Comparison of ENCODE assay signal across 30 cellular contexts in the genomic region with DNA sequence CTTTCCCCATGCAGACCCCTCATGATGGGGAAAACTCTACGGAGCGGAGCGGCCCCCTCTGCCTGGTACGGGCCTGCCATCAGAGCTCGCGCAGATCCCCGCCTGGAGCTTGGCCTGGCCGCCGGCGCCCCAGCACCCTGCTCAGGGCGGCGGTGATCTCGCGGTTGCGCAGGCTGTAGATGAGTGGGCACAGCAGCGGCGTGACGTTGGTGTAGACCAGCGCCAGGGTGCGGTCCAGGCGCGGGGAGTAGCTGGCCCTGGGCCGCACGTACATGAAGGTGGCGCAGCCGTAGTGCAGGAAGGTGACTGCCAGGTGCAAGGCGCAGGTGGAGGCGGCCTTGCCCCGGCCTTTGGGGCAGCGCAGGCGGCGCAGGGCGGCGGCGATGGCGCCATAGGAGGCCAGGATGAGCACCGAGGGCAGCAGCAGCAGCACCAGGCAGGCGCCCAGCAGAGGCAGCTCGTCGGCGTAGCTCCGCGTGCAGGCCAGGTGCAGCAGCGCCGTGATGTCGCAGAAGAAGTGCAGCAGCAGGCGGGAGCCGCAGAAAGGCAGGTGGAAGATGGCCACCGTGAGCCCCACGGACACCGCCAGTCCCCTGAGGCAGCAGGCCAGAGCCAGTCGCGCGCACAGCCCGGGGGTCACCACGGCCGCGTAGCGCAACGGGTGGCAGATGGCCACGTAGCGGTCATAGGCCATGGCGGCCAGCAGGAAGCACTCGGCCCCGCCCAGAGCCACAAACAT. TPM values are rescaled to one million over a fixed set of nuclear protein-coding genes. Genes with fewer than 3 reads are reported as not detected.
DNase-seq lines count a peak whose midpoint lies in the region; ATAC-seq, FAIRE-seq and TF ChIP-seq lines count a peak whose summit lies in the region.
"Had no signal": no experiment of that assay in that cellular context is flagged by ENCODE, and none has a peak within 500 bp of the region (broad histone marks: within the 10 kb centered on the region; RNA-seq: fewer than 3 reads in every experiment).

No MANE protein-coding gene starts in this region.

- H3K4me3 ChIP-seq in kidney (ENCODE audit: low read length in 2 of 2) = no peak overlapping the region
- H3K4me3 ChIP-seq in sigmoid colon = peak overlapping the region in 3 of 4 donors; percentile 2 to 11 (median 7)
- H3K4me3 ChIP-seq: A549, GM23248 had no signal

- ATAC-seq in HG03442 (IDR thresholded peaks at IDR 0.05; ENCODE audit: unreplicated experiment) (no peak), GM18870 (IDR thresholded peaks at IDR 0.05; ENCODE audit: unreplicated experiment) (no peak)
- ATAC-seq: A549, T-cell had no signal

- peaks cover 0 to 34% (median 0%) of the 10 kb centered on the region in 3 donors for H3K27me3 ChIP-seq in sigmoid colon

- H3K4me1 ChIP-seq in kidney (ENCODE audit: control insufficient read depth in 1 of 2, insufficient read depth in 1 of 2, low read depth in 1 of 2, low read length in 2 of 2) (no peaks in the 10 kb centered on the region), sigmoid colon (peaks cover 0 to 6% (median 2%) of the 10 kb centered on the region in 4 donors)

- no peak overlapping the region for H3K27ac ChIP-seq in kidney (ENCODE audit: low read depth in 2 of 2, low read length in 2 of 2)
- H3K27ac ChIP-seq in sigmoid colon = no peak overlapping the region
- H3K27ac ChIP-seq: A549, esophagus muscularis mucosa, GM23248 had no signal

- TF ChIP-seq CTCF in kidney (IDR thresholded peaks at IDR 0.05; ENCODE audit: borderline replicate concordance, extremely low read depth, insufficient read depth) = no peak
- TF ChIP-seq CTCF in sigmoid colon (IDR thresholded peaks at IDR 0.05) = no peak

- DNase-seq in NCI-H2227 (lab: John Stamatoyannopoulos, UW; ENCODE audit: unreplicated experiment) = peak; percentile 16
- no peak for DNase-seq in NCI-H2227 treated with DMSO at 0.1 percent for 48 hours (lab: John Stamatoyannopoulos, UW)
- DNase-seq in RPMI8226 = peak; percentile 47
- DNase-seq in kidney = peak; percentile 64
- no peak for DNase-seq in sigmoid colon
- no peak for DNase-seq in stimulated activated CD4-positive, alpha-beta T cell treated with anti-CD3 and anti-CD28 coated beads, Interleukin-2, amount 100 ng/mL, for 24 hours
- DNase-seq: activated CD4-positive, alpha-beta T cell treated with anti-CD3 and anti-CD28 coated beads for 4 hours; activated naive CD8-positive, alpha-beta T cell treated with anti-CD3 and anti-CD28 coated beads for 36 hours; cerebellar nuclear complex; effector memory CD4-positive, alpha-beta T cell; GDM1; GM23248; Kasumi-1; NCI-H1048; NCI-H524 treated with DMSO at 0.1 percent for 48 hours; SHP77; stimulated activated CD8-positive, alpha-beta memory T cell treated with anti-CD3 and anti-CD28 coated beads, Interleukin-4, amount 100 ng/mL, for 48 hours; T-cell had no signal

- FAIRE-seq in kidney (lab: Jason Lieb, UNC) = no peak
- FAIRE-seq: A549, GM19239 had no signal

- TF ChIP-seq EP300 in sigmoid colon (IDR thresholded peaks at IDR 0.05) = no peak

- intact Hi-C loops in kidney (cut with DNase I) = no loop called here
- intact Hi-C loops in sigmoid colon (cut with DNase I) = no loop called here

- H3K36me3 ChIP-seq in kidney (ENCODE audit: control insufficient read depth in 1 of 2, insufficient read depth in 2 of 2, low read length in 2 of 2) = no peaks in the 10 kb centered on the region
- no peaks in the 10 kb centered on the region for H3K36me3 ChIP-seq in sigmoid colon
- H3K36me3 ChIP-seq: esophagus muscularis mucosa had no signal

- no peaks in the 10 kb centered on the region for H3K9me3 ChIP-seq in kidney (ENCODE audit: control insufficient read depth in 1 of 2, low read length in 2 of 2)
- H3K9me3 ChIP-seq in sigmoid colon = no peaks in the 10 kb centered on the region
- H3K9me3 ChIP-seq: A549, esophagus muscularis mucosa had no signal

- H3K9ac ChIP-seq in kidney (ENCODE audit: low read length in 2 of 2) = no peak overlapping the region
- H3K9ac ChIP-seq: GM23248 had no signal

- TF ChIP-seq POLR2A in sigmoid colon (IDR thresholded peaks at IDR 0.05) = no peak

- 54 to 84% methylated on average over 65 of the region's 65 CpGs for WGBS in sigmoid colon, 2 donors

RNA-seq across cellular contexts. Expression of a gene that starts 33.4 kb away (rescaled TPM):
- total RNA-seq in kidney = not detected
- polyA plus RNA-seq in kidney (ENCODE audit: insufficient read depth, low read depth, low replicate concordance) = not detected
- 1 to 10 TPM in 1 of 4 donors, not detected in 3; 1.6 TPM for total RNA-seq in sigmoid colon
- polyA plus RNA-seq in sigmoid colon = not detected
- total RNA-seq: activated naive CD8-positive, alpha-beta T cell treated with anti-CD3 and anti-CD28 coated beads for 36 hours; activated T-helper 1 cell treated with anti-CD3 and anti-CD28 coated beads, Interleukin-12 subunit alpha, Interleukin-12 subunit beta, Interleukin-2, Interleukin-4 antibody, amounts not matched to agents 30 ng/mL and 10 ng/mL and 1 ng/mL, durations not matched to agents 14 hours and 24 hours and 36 hours; glomerular endothelial cell; GM23248; mucosa of gallbladder; neural crest cell; pulmonary artery endothelial cell; temporal lobe had no signal
- polyA plus RNA-seq: A549, CD14-positive monocyte, GM23248 had no signal

Comparison
In these comparisons a context has a peak if more than half of its experiments do, and no peak if none do; other contexts are left out.
1. DNase-seq: peak in NCI-H2227 (single experiment), RPMI8226 (single experiment) and kidney (single experiment); none in NCI-H2227 treated with DMSO at 0.1 percent for 48 hours (single experiment), sigmoid colon (single experiment) and stimulated activated CD4-positive, alpha-beta T cell treated with anti-CD3 and anti-CD28 coated beads, Interleukin-2, amount 100 ng/mL, for 24 hours (0 of 2).
2. H3K4me3 ChIP-seq: peak in sigmoid colon (3 of 4); none in kidney (0 of 2).